In the genomic region with DNA sequence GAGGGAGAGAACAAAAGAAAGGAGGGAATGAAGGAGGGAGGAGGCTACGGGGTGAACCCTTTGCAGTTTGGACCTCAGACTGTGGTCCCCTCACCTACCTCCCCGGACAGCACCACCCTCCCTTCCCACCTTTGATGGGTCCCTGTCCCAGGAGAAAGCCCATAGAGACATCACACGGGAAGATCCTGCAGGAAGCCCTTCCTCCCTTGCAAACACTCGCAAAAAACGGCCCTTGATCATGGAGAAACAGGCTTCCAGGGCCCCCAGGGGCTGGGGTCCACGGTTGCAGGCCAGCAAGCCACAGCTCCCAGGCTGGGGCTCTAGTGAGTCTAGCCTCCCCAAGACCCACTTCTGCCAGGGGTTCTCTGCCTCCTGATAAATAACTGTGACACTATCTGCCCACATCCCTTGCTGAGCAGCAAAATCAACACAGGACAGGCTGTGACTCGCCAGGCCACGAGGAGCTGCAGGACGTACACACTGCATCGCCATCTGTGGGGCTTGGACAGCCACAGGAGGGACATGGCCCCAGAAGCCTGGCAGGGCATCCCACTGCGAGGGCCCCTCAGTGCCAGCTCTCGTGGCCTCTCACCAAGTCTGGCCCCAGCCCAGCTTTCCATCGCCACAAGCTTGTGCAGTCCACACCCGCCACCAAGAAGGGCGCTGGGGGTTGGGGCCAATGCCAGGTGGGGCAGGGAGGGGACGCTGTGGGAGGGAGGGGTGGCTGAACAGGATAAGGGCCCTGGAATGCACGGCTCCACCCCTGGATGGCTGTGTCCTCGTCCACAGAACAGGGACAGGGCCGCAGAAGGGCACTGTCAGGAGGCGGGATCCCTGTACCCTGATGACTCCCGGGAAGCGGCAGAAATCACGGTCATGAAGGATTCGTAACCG, we compare ENCODE assay signal across 1 cellular context.
TF ChIP-seq lines count a peak whose summit lies in the region.

No MANE protein-coding gene starts in this region.

TF ChIP-seq in WTC11, 78 proteins besides CTCF, POLR2A, EP300 and RAD21 (continued from another document):
- TF ChIP-seq ZBTB43 (CRISPR knock-in tag; IDR thresholded peaks at IDR 0.05): no peak
- TF ChIP-seq GABPB1 (CRISPR knock-in tag; IDR thresholded peaks at IDR 0.05): no peak
- no peak for TF ChIP-seq TP53 (CRISPR knock-in tag; IDR thresholded peaks at IDR 0.05)
- TF ChIP-seq, protein P1, sequence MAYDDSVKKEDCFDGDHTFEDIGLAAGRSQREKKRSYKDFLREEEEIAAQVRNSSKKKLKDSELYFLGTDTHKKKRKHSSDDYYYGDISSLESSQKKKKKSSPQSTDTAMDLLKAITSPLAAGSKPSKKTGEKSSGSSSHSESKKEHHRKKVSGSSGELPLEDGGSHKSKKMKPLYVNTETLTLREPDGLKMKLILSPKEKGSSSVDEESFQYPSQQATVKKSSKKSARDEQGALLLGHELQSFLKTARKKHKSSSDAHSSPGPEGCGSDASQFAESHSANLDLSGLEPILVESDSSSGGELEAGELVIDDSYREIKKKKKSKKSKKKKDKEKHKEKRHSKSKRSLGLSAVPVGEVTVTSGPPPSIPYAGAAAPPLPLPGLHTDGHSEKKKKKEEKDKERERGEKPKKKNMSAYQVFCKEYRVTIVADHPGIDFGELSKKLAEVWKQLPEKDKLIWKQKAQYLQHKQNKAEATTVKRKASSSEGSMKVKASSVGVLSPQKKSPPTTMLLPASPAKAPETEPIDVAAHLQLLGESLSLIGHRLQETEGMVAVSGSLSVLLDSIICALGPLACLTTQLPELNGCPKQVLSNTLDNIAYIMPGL (CRISPR knock-in tag; IDR thresholded peaks at IDR 0.05): no peak
- no peak for TF ChIP-seq ZBTB21 (CRISPR knock-in tag; IDR thresholded peaks at IDR 0.05; ENCODE audit: borderline replicate concordance)
- TF ChIP-seq ZNF423 (CRISPR knock-in tag; IDR thresholded peaks at IDR 0.05): no peak
- no peak for TF ChIP-seq SMAD4 (CRISPR knock-in tag; IDR thresholded peaks at IDR 0.05)
- TF ChIP-seq, protein P2, sequence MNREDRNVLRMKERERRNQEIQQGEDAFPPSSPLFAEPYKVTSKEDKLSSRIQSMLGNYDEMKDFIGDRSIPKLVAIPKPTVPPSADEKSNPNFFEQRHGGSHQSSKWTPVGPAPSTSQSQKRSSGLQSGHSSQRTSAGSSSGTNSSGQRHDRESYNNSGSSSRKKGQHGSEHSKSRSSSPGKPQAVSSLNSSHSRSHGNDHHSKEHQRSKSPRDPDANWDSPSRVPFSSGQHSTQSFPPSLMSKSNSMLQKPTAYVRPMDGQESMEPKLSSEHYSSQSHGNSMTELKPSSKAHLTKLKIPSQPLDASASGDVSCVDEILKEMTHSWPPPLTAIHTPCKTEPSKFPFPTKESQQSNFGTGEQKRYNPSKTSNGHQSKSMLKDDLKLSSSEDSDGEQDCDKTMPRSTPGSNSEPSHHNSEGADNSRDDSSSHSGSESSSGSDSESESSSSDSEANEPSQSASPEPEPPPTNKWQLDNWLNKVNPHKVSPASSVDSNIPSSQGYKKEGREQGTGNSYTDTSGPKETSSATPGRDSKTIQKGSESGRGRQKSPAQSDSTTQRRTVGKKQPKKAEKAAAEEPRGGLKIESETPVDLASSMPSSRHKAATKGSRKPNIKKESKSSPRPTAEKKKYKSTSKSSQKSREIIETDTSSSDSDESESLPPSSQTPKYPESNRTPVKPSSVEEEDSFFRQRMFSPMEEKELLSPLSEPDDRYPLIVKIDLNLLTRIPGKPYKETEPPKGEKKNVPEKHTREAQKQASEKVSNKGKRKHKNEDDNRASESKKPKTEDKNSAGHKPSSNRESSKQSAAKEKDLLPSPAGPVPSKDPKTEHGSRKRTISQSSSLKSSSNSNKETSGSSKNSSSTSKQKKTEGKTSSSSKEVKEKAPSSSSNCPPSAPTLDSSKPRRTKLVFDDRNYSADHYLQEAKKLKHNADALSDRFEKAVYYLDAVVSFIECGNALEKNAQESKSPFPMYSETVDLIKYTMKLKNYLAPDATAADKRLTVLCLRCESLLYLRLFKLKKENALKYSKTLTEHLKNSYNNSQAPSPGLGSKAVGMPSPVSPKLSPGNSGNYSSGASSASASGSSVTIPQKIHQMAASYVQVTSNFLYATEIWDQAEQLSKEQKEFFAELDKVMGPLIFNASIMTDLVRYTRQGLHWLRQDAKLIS (CRISPR knock-in tag; IDR thresholded peaks at IDR 0.05; ENCODE audit: borderline replicate concordance): no peak
- no peak for TF ChIP-seq JUN (CRISPR knock-in tag; IDR thresholded peaks at IDR 0.05)
- TF ChIP-seq GRHL2 (CRISPR knock-in tag; IDR thresholded peaks at IDR 0.05; ENCODE audit: insufficient replicate concordance, severe bottlenecking): no peak
- TF ChIP-seq, protein P3, sequence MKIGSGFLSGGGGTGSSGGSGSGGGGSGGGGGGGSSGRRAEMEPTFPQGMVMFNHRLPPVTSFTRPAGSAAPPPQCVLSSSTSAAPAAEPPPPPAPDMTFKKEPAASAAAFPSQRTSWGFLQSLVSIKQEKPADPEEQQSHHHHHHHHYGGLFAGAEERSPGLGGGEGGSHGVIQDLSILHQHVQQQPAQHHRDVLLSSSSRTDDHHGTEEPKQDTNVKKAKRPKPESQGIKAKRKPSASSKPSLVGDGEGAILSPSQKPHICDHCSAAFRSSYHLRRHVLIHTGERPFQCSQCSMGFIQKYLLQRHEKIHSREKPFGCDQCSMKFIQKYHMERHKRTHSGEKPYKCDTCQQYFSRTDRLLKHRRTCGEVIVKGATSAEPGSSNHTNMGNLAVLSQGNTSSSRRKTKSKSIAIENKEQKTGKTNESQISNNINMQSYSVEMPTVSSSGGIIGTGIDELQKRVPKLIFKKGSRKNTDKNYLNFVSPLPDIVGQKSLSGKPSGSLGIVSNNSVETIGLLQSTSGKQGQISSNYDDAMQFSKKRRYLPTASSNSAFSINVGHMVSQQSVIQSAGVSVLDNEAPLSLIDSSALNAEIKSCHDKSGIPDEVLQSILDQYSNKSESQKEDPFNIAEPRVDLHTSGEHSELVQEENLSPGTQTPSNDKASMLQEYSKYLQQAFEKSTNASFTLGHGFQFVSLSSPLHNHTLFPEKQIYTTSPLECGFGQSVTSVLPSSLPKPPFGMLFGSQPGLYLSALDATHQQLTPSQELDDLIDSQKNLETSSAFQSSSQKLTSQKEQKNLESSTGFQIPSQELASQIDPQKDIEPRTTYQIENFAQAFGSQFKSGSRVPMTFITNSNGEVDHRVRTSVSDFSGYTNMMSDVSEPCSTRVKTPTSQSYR (CRISPR knock-in tag; IDR thresholded peaks at IDR 0.05): no peak
- no peak for TF ChIP-seq SMAD3 (CRISPR knock-in tag; IDR thresholded peaks at IDR 0.05; ENCODE audit: borderline replicate concordance)
